Comparison of ENCODE assay signal across 20 cellular contexts in the genomic region with DNA sequence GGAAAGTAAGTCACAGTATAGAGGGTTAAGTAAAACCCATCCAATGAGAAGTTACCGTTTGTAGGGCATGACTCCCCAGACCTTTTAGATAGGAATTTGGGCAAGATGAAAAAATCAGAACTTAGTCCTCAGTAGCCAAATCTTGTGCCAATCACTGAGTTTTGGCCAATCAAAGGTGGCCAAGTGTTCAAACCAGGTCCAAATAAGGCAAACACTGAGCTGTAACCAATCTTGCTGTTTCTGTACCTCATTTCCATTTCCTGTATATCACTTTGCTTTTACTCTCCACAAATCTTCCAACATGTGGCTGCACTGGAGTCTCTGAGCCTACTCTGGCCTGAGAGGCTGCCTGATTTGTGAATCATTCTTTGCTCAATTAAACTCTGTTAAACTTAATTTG.
DNase-seq lines count a peak whose midpoint lies in the region; ATAC-seq, FAIRE-seq and TF ChIP-seq lines count a peak whose summit lies in the region.
"Had no signal": no experiment of that assay in that cellular context is flagged by ENCODE, and none has a peak within 500 bp of the region (broad histone marks: within the 10 kb centered on the region; RNA-seq: fewer than 3 reads in every experiment).

No MANE protein-coding gene starts in this region.

- DNase-seq in A172 (ENCODE audit: low spot score): peak; percentile 9
- DNase-seq in HFF-Myc (ENCODE audit: extremely low read depth, low read depth): peak; percentile 50
- DNase-seq in astrocyte (ENCODE audit: low read depth): peak; percentile 72
- peak; percentile 30 for DNase-seq in iris pigment epithelial cell (ENCODE audit: low read depth)
- no peak for DNase-seq in natural killer cell treated with Interleukin-12 subunit alpha and Interleukin-12 subunit beta and Interleukin-15 and Interleukin-18, amount 100 ng/mL, for 72 hours (ENCODE audit: low spot score)
- no peak for DNase-seq in activated CD4-positive, CD25-positive, alpha-beta regulatory T cell treated with anti-CD3 and anti-CD28 coated beads, Interleukin-2, amount 50 U/mL, for 72 hours
- DNase-seq in stimulated activated CD4-positive, alpha-beta T cell treated with anti-CD3 and anti-CD28 coated beads, Interleukin-12 subunit alpha, Interleukin-12 subunit beta, amount 100 ng/mL, for 4 hours: no peak
- DNase-seq: activated naive CD8-positive, alpha-beta T cell treated with anti-CD3 and anti-CD28 coated beads for 36 hours; activated T-cell treated with anti-CD3 and anti-CD28 coated beads, Interleukin-2, amount 50 U/mL, for 24 hours; CD8-positive, alpha-beta memory T cell; effector CD8-positive, alpha-beta T cell; foreskin melanocyte; left ventricle myocardium inferior; NCI-H187; small intestine; T1000; upper lobe of left lung had no signal

- peaks cover 3% of the 10 kb centered on the region for H3K9me3 Mint-ChIP-seq in astrocyte (ENCODE audit: unreplicated experiment)
- no peaks in the 10 kb centered on the region for H3K9me3 Mint-ChIP-seq in natural killer cell treated with Interleukin-12 subunit alpha and Interleukin-12 subunit beta and Interleukin-15 and Interleukin-18, amount 100 ng/mL, for 72 hours
- H3K9me3 Mint-ChIP-seq: activated T-cell treated with anti-CD3 and anti-CD28 coated beads, Interleukin-2, amount 50 U/mL, for 24 hours; stimulated activated effector memory CD8-positive, alpha-beta T cell treated with anti-CD3 and anti-CD28 coated beads, Interleukin-12 subunit alpha, Interleukin-12 subunit beta, amount 100 ng/mL, for 72 hours had no signal

- TF ChIP-seq CTCF in HFF-Myc (IDR thresholded peaks at IDR 0.05; ENCODE audit: low read depth, low read length, missing control alignments) (no peak), astrocyte (IDR thresholded peaks at IDR 0.05; ENCODE audit: insufficient read depth, low read depth, low read length) (no peak), gastroesophageal sphincter (IDR thresholded peaks at IDR 0.05) (no peak)

- H3K4me3 Mint-ChIP-seq in astrocyte (ENCODE audit: unreplicated experiment): no peak overlapping the region
- no peak overlapping the region for H3K4me3 Mint-ChIP-seq in natural killer cell treated with Interleukin-12 subunit alpha and Interleukin-12 subunit beta and Interleukin-15 and Interleukin-18, amount 100 ng/mL, for 72 hours
- H3K4me3 Mint-ChIP-seq: activated naive CD8-positive, alpha-beta T cell treated with anti-CD3 and anti-CD28 coated beads for 36 hours; activated T-cell treated with anti-CD3 and anti-CD28 coated beads, Interleukin-2, amount 50 U/mL, for 24 hours; CD8-positive, alpha-beta memory T cell; stimulated activated effector memory CD8-positive, alpha-beta T cell treated with anti-CD3 and anti-CD28 coated beads, Interleukin-12 subunit alpha, Interleukin-12 subunit beta, amount 100 ng/mL, for 72 hours had no signal

- no peaks in the 10 kb centered on the region for H3K27me3 ChIP-seq in astrocyte (ENCODE audit: insufficient read depth, low read length)
- no peaks in the 10 kb centered on the region for H3K27me3 ChIP-seq in gastroesophageal sphincter
- H3K27me3 ChIP-seq: upper lobe of left lung had no signal

- H3K27ac ChIP-seq in astrocyte (ENCODE audit: low read depth, low read length) (no peak overlapping the region), gastroesophageal sphincter (no peak overlapping the region)
- H3K27ac ChIP-seq: left ventricle myocardium inferior, upper lobe of left lung had no signal

- no peak for FAIRE-seq in astrocyte (lab: Jason Lieb, UNC)
- FAIRE-seq: A204.1, small intestine had no signal

- 65% methylated on average over 1 of the region's 1 CpG; no CpG with 5 or more reads in 1 of the 2 donors for WGBS in gastroesophageal sphincter (ENCODE audit: low coverage in 1 of 2), 2 donors

- H3K9ac ChIP-seq in astrocyte (ENCODE audit: low read length): no peak overlapping the region

- H3K4me1 Mint-ChIP-seq in astrocyte (ENCODE audit: low read depth, unreplicated experiment): no peaks in the 10 kb centered on the region
- H3K4me1 Mint-ChIP-seq in natural killer cell treated with Interleukin-12 subunit alpha and Interleukin-12 subunit beta and Interleukin-15 and Interleukin-18, amount 100 ng/mL, for 72 hours (ENCODE audit: low read depth in 2 of 2): no peaks in the 10 kb centered on the region
- H3K4me1 Mint-ChIP-seq: activated naive CD8-positive, alpha-beta T cell treated with anti-CD3 and anti-CD28 coated beads for 36 hours; CD8-positive, alpha-beta memory T cell; stimulated activated effector memory CD8-positive, alpha-beta T cell treated with anti-CD3 and anti-CD28 coated beads, Interleukin-12 subunit alpha, Interleukin-12 subunit beta, amount 100 ng/mL, for 72 hours had no signal

- TF ChIP-seq POLR2A in gastroesophageal sphincter (IDR thresholded peaks at IDR 0.05): no peak

- H3K9me3 ChIP-seq in astrocyte (ENCODE audit: insufficient read depth, low read depth, low read length) (no peaks in the 10 kb centered on the region), gastroesophageal sphincter (no peaks in the 10 kb centered on the region)
- H3K9me3 ChIP-seq: left ventricle myocardium inferior, upper lobe of left lung had no signal

- H3K4me3 ChIP-seq in HFF-Myc (replicated peaks; ENCODE audit: low read depth, low read length) (no peak overlapping the region), astrocyte (ENCODE audit: insufficient read depth, low read depth, low read length) (no peak overlapping the region), gastroesophageal sphincter (no peak overlapping the region)
- H3K4me3 ChIP-seq: left ventricle myocardium inferior, upper lobe of left lung had no signal

- no peaks in the 10 kb centered on the region for H4K20me1 ChIP-seq in astrocyte (ENCODE audit: insufficient read depth, low read length)

- H3K4me1 ChIP-seq in astrocyte (ENCODE audit: insufficient read depth, low read length): no peaks in the 10 kb centered on the region
- H3K4me1 ChIP-seq in gastroesophageal sphincter: no peaks in the 10 kb centered on the region
- H3K4me1 ChIP-seq: left ventricle myocardium inferior had no signal

- no peaks in the 10 kb centered on the region for H3K36me3 Mint-ChIP-seq in astrocyte (ENCODE audit: low read depth, unreplicated experiment)
- H3K36me3 Mint-ChIP-seq in natural killer cell treated with Interleukin-12 subunit alpha and Interleukin-12 subunit beta and Interleukin-15 and Interleukin-18, amount 100 ng/mL, for 72 hours: no peaks in the 10 kb centered on the region
- H3K36me3 Mint-ChIP-seq: activated naive CD8-positive, alpha-beta T cell treated with anti-CD3 and anti-CD28 coated beads for 36 hours; CD8-positive, alpha-beta memory T cell; stimulated activated effector memory CD8-positive, alpha-beta T cell treated with anti-CD3 and anti-CD28 coated beads, Interleukin-12 subunit alpha, Interleukin-12 subunit beta, amount 100 ng/mL, for 72 hours had no signal

- H3K79me2 ChIP-seq in astrocyte (ENCODE audit: insufficient read depth, low read length): no peaks in the 10 kb centered on the region

- peaks cover 7% of the 10 kb centered on the region for H3K27me3 Mint-ChIP-seq in astrocyte (ENCODE audit: low read depth, unreplicated experiment)
- peaks cover 17 to 32% of the 10 kb centered on the region in 2 donors for H3K27me3 Mint-ChIP-seq in natural killer cell treated with Interleukin-12 subunit alpha and Interleukin-12 subunit beta and Interleukin-15 and Interleukin-18, amount 100 ng/mL, for 72 hours

- no peak for TF ChIP-seq EP300 in gastroesophageal sphincter (IDR thresholded peaks at IDR 0.05)

- no peak for ATAC-seq in gastroesophageal sphincter
- no peak for ATAC-seq in natural killer cell treated with Interleukin-12 subunit alpha and Interleukin-12 subunit beta and Interleukin-15 and Interleukin-18, amount 100 ng/mL, for 72 hours

- H3K36me3 ChIP-seq in astrocyte (ENCODE audit: insufficient read depth, low read length) (no peaks in the 10 kb centered on the region), gastroesophageal sphincter (no peaks in the 10 kb centered on the region)
- H3K36me3 ChIP-seq: left ventricle myocardium inferior, upper lobe of left lung had no signal

- H3K27ac Mint-ChIP-seq in astrocyte (ENCODE audit: unreplicated experiment): no peak overlapping the region
- H3K27ac Mint-ChIP-seq in natural killer cell treated with Interleukin-12 subunit alpha and Interleukin-12 subunit beta and Interleukin-15 and Interleukin-18, amount 100 ng/mL, for 72 hours: no peak overlapping the region
- H3K27ac Mint-ChIP-seq: activated naive CD8-positive, alpha-beta T cell treated with anti-CD3 and anti-CD28 coated beads for 36 hours; activated T-cell treated with anti-CD3 and anti-CD28 coated beads, Interleukin-2, amount 50 U/mL, for 24 hours; CD8-positive, alpha-beta memory T cell; stimulated activated effector memory CD8-positive, alpha-beta T cell treated with anti-CD3 and anti-CD28 coated beads, Interleukin-12 subunit alpha, Interleukin-12 subunit beta, amount 100 ng/mL, for 72 hours had no signal

- no peak overlapping the region for H3K4me2 ChIP-seq in astrocyte (ENCODE audit: low read length)

- no peak overlapping the region for H2AFZ ChIP-seq in astrocyte (ENCODE audit: low read depth, low read length)

Comparison
In these comparisons a context has a peak if more than half of its experiments do, and no peak if none do; other contexts are left out.
1. DNase-seq: peak in A172 (single experiment), HFF-Myc (single experiment), astrocyte (single experiment) and iris pigment epithelial cell (single experiment); none in natural killer cell treated with Interleukin-12 subunit alpha and Interleukin-12 subunit beta and Interleukin-15 and Interleukin-18, amount 100 ng/mL, for 72 hours (single experiment), activated CD4-positive, CD25-positive, alpha-beta regulatory T cell treated with anti-CD3 and anti-CD28 coated beads, Interleukin-2, amount 50 U/mL, for 72 hours (single experiment) and stimulated activated CD4-positive, alpha-beta T cell treated with anti-CD3 and anti-CD28 coated beads, Interleukin-12 subunit alpha, Interleukin-12 subunit beta, amount 100 ng/mL, for 4 hours (single experiment).